11 cellular contexts compared by ENCODE assay signal in genomic region chr2:20221169-20221938, GRCh38. TPM values are rescaled to one million over a fixed set of nuclear protein-coding genes. Genes with fewer than 3 reads are reported as not detected.
A peak's percentile ranks its signal among the peaks of the same experiment; 100 is the strongest.
DNase-seq lines count a peak whose midpoint lies in the region; ATAC-seq and TF ChIP-seq lines count a peak whose summit lies in the region.
"Had no signal": no experiment of that assay in that cellular context is flagged by ENCODE, and none has a peak within 500 bp of the region (broad histone marks: within the 10 kb centered on the region; RNA-seq: fewer than 3 reads in every experiment).

No MANE protein-coding gene starts in this region.

- DNase-seq in NCI-H2107 treated with DMSO at 0.1 percent for 48 hours (lab: John Stamatoyannopoulos, UW; ENCODE audit: unreplicated experiment) (peak; percentile 43), NCI-H2107 (lab: John Stamatoyannopoulos, UW) (no peak), WTC11 (ENCODE audit: low spot score) (no peak), glutamatergic neuron (no peak), upper lobe of left lung (no peak), cardiac septum (ENCODE audit: low spot score) (no peak), germinal center (ENCODE audit: low spot score) (no peak)
- no peak for DNase-seq in stimulated activated effector memory CD8-positive, alpha-beta T cell treated with anti-CD3 and anti-CD28 coated beads, Interleukin-12 subunit alpha, Interleukin-12 subunit beta, amount 100 ng/mL, for 72 hours (ENCODE audit: low spot score in 2 of 2)
- DNase-seq: activated CD8-positive, alpha-beta memory T cell treated with anti-CD3 and anti-CD28 coated beads, Interleukin-2, amount 50 U/mL, for 4 hours; SJCRH30 had no signal

- no peak for TF ChIP-seq POLR2A in upper lobe of left lung (IDR thresholded peaks at IDR 0.05)

- POLR2A ChIA-PET in WTC11 (lab: Charles Lee) = interaction anchor here (0.6 kb wide), 1 partner anchor 142 kb away, joined by 3 read pairs; no protein-coding TSS in a partner anchor

- H3K9me3 Mint-ChIP-seq in WTC11 (no peaks in the 10 kb centered on the region), glutamatergic neuron (ENCODE audit: unreplicated experiment) (peaks cover 4% of the 10 kb centered on the region)
- H3K9me3 Mint-ChIP-seq in stimulated activated effector memory CD8-positive, alpha-beta T cell treated with anti-CD3 and anti-CD28 coated beads, Interleukin-12 subunit alpha, Interleukin-12 subunit beta, amount 100 ng/mL, for 72 hours = no peaks in the 10 kb centered on the region

- intact Hi-C loops in cardiac septum (cut with DNase I) = loop anchor here (10.0 kb wide), 2 partner anchors 87 to 117 kb away; no protein-coding TSS in a partner anchor

- CTCF ChIA-PET in WTC11 (lab: Charles Lee) = interaction anchor here (1.3 to 5.6 kb wide), 5 partner anchors 21 to 266 kb away, joined by 3 to 59 read pairs (median 5); no protein-coding TSS in a partner anchor

- WGBS in upper lobe of left lung, 2 donors = 53 to 61% methylated on average over 4 of the region's 4 CpGs

- peaks cover 38% of the 10 kb centered on the region for H3K4me1 Mint-ChIP-seq in WTC11
- peaks cover 7% of the 10 kb centered on the region for H3K4me1 Mint-ChIP-seq in glutamatergic neuron (ENCODE audit: low read depth, unreplicated experiment)
- H3K4me1 Mint-ChIP-seq in stimulated activated effector memory CD8-positive, alpha-beta T cell treated with anti-CD3 and anti-CD28 coated beads, Interleukin-12 subunit alpha, Interleukin-12 subunit beta, amount 100 ng/mL, for 72 hours = peaks cover 6% of the 10 kb centered on the region

- ATAC-seq in WTC11 = no peak
- no peak for ATAC-seq in upper lobe of left lung (ENCODE audit: low FRiP score in 2 of 2)
- ATAC-seq in stimulated activated effector memory CD8-positive, alpha-beta T cell treated with anti-CD3 and anti-CD28 coated beads, Interleukin-12 subunit alpha, Interleukin-12 subunit beta, amount 100 ng/mL, for 72 hours = no peak

- peak overlapping the region; percentile 80 to 90 (median 86) for H3K27ac ChIP-seq in upper lobe of left lung
- H3K27ac ChIP-seq: HL-60, SJCRH30 had no signal

- H3K4me1 ChIP-seq in upper lobe of left lung = peaks cover 28 to 60% (median 38%) of the 10 kb centered on the region in 4 donors
- H3K4me1 ChIP-seq: SJCRH30 had no signal

- no peaks in the 10 kb centered on the region for H3K36me3 ChIP-seq in upper lobe of left lung

- H3K27me3 Mint-ChIP-seq in WTC11 (ENCODE audit: low read depth) (peaks cover 9% of the 10 kb centered on the region), glutamatergic neuron (ENCODE audit: unreplicated experiment) (peaks cover 17% of the 10 kb centered on the region)

- H3K27me3 ChIP-seq in upper lobe of left lung = peaks cover 0 to 18% (median 12%) of the 10 kb centered on the region in 4 donors
- H3K27me3 ChIP-seq: SJCRH30 had no signal

- no peaks in the 10 kb centered on the region for H3K9me3 ChIP-seq in upper lobe of left lung
- H3K9me3 ChIP-seq: SJCRH30 had no signal

- no peak overlapping the region for H3K4me3 ChIP-seq in upper lobe of left lung
- H3K4me3 ChIP-seq: SJCRH30 had no signal

- TF ChIP-seq CTCF in WTC11 (IDR thresholded peaks at IDR 0.05) (no peak), glutamatergic neuron (IDR thresholded peaks at IDR 0.05; ENCODE audit: partially characterized antibody, unreplicated experiment) (no peak), upper lobe of left lung (IDR thresholded peaks at IDR 0.05) (no peak)

- no peak for TF ChIP-seq EP300 in upper lobe of left lung (IDR thresholded peaks at IDR 0.05)

- peak overlapping the region; percentile 43 for H3K4me3 Mint-ChIP-seq in WTC11
- no peak overlapping the region for H3K4me3 Mint-ChIP-seq in glutamatergic neuron (ENCODE audit: unreplicated experiment)
- no peak overlapping the region for H3K4me3 Mint-ChIP-seq in stimulated activated effector memory CD8-positive, alpha-beta T cell treated with anti-CD3 and anti-CD28 coated beads, Interleukin-12 subunit alpha, Interleukin-12 subunit beta, amount 100 ng/mL, for 72 hours

- H3K27ac Mint-ChIP-seq in WTC11 (0 out of 2 replicates have a peak overlapping the region, but pooled peaks have one; percentile 54), glutamatergic neuron (ENCODE audit: unreplicated experiment) (peak overlapping the region; percentile 15)
- H3K27ac Mint-ChIP-seq in stimulated activated effector memory CD8-positive, alpha-beta T cell treated with anti-CD3 and anti-CD28 coated beads, Interleukin-12 subunit alpha, Interleukin-12 subunit beta, amount 100 ng/mL, for 72 hours = no peak overlapping the region

- H3K36me3 Mint-ChIP-seq in WTC11 (peaks cover 3% of the 10 kb centered on the region; the same call in 1 of the 2 replicates), glutamatergic neuron (ENCODE audit: unreplicated experiment) (no peaks in the 10 kb centered on the region)
- no peaks in the 10 kb centered on the region for H3K36me3 Mint-ChIP-seq in stimulated activated effector memory CD8-positive, alpha-beta T cell treated with anti-CD3 and anti-CD28 coated beads, Interleukin-12 subunit alpha, Interleukin-12 subunit beta, amount 100 ng/mL, for 72 hours

TF ChIP-seq in WTC11, 78 proteins besides CTCF, POLR2A, EP300 and RAD21:
- TF ChIP-seq PRRX2 (CRISPR knock-in tag; IDR thresholded peaks at IDR 0.05) (no peak), FOXK1 (CRISPR knock-in tag; IDR thresholded peaks at IDR 0.05) (no peak), ATF1 (CRISPR knock-in tag; IDR thresholded peaks at IDR 0.05) (no peak), ZNF396 (CRISPR knock-in tag; IDR thresholded peaks at IDR 0.05; ENCODE audit: borderline replicate concordance) (no peak), HMGA2 (CRISPR knock-in tag; IDR thresholded peaks at IDR 0.05) (no peak), SOX15 (CRISPR knock-in tag; IDR thresholded peaks at IDR 0.05) (no peak), TEAD1 (CRISPR knock-in tag; IDR thresholded peaks at IDR 0.05) (no peak), FOXP1 (CRISPR knock-in tag; IDR thresholded peaks at IDR 0.05; ENCODE audit: borderline replicate concordance) (no peak), NFE2L1 (CRISPR knock-in tag; IDR thresholded peaks at IDR 0.05) (no peak), ZNF281 (CRISPR knock-in tag; IDR thresholded peaks at IDR 0.05) (no peak)
- TF ChIP-seq, protein P1, sequence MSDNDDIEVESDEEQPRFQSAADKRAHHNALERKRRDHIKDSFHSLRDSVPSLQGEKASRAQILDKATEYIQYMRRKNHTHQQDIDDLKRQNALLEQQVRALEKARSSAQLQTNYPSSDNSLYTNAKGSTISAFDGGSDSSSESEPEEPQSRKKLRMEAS (CRISPR knock-in tag; IDR thresholded peaks at IDR 0.05) = no peak
- TF ChIP-seq, protein P2, sequence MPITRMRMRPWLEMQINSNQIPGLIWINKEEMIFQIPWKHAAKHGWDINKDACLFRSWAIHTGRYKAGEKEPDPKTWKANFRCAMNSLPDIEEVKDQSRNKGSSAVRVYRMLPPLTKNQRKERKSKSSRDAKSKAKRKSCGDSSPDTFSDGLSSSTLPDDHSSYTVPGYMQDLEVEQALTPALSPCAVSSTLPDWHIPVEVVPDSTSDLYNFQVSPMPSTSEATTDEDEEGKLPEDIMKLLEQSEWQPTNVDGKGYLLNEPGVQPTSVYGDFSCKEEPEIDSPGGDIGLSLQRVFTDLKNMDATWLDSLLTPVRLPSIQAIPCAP (CRISPR knock-in tag; IDR thresholded peaks at IDR 0.05) = no peak
- TF ChIP-seq, protein P3, sequence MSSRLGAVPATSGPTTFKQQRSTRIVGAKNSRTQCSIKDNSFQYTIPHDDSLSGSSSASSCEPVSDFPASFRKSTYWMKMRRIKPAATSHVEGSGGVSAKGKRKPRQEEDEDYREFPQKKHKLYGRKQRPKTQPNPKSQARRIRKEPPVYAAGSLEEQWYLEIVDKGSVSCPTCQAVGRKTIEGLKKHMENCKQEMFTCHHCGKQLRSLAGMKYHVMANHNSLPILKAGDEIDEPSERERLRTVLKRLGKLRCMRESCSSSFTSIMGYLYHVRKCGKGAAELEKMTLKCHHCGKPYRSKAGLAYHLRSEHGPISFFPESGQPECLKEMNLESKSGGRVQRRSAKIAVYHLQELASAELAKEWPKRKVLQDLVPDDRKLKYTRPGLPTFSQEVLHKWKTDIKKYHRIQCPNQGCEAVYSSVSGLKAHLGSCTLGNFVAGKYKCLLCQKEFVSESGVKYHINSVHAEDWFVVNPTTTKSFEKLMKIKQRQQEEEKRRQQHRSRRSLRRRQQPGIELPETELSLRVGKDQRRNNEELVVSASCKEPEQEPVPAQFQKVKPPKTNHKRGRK (CRISPR knock-in tag; IDR thresholded peaks at IDR 0.05; ENCODE audit: borderline replicate concordance) = no peak
TF ChIP-seq in WTC11: peak in this region for 0.

RNA-seq across cellular contexts. Expression of gene SDC1, which starts 3.6 kb away (rescaled TPM):
- total RNA-seq in WTC11 (2021) (47.3 to 52.6 TPM (median 52.6 TPM) in 3 replicates), glutamatergic neuron (ENCODE audit: unreplicated experiment) (0.93 TPM), upper lobe of left lung (100 to 1,000 TPM in 5 of 6 donors, 10 to 100 TPM in 1; 74.4 to 213 (median 154) TPM), cardiac septum (0.32 TPM)

Comparison
In these comparisons a context has a peak if more than half of its experiments do, and no peak if none do; other contexts are left out.
1. RNA of gene SDC1, which starts 3.6 kb away (total RNA-seq): 74.4 to 213 TPM in upper lobe of left lung and 47.3 to 52.6 TPM in WTC11; 0.93 TPM in glutamatergic neuron (single experiment) and 0.32 TPM in cardiac septum (single experiment); every median in the first group is over 10 times any median in the second.